In the genomic region with DNA sequence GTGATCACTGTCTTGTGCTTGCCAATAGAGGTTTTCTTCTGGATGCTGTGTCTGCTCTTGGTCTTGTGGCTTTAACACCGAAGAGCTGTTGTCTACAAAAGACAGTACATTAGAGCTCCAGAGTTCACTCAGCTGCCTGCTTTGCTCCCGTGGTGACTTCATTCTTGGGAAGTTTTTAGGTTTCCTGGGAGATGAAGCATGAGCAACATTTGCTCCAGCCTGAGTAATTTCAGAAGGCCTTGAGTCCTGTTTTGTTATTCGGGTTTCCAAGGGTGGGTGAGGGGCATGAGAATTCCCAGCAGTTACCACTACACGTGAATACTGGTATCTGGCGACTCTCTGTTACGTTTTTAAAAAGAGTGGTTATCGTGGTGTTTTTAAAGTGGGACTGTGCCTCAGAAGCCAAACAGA, we compare ENCODE assay signal across 10 cellular contexts.
A peak's percentile ranks its signal among the peaks of the same experiment; 100 is the strongest.
DNase-seq lines count a peak whose midpoint lies in the region; ATAC-seq and TF ChIP-seq lines count a peak whose summit lies in the region.
"Had no signal": no experiment of that assay in that cellular context is flagged by ENCODE, and none has a peak within 500 bp of the region (broad histone marks: within the 10 kb centered on the region; RNA-seq: fewer than 3 reads in every experiment).

No MANE protein-coding gene starts in this region.

- H3K4me3 ChIP-seq in esophagus squamous epithelium (peak overlapping the region in 1 of 4 donors; percentile 30), muscle layer of duodenum (ENCODE audit: low read depth in 1 of 2, low read length in 2 of 2) (no peak overlapping the region), vagina (no peak overlapping the region)

- H3K27ac Mint-ChIP-seq in activated T-cell treated with anti-CD3 and anti-CD28 coated beads, Interleukin-2, amount 50 U/mL, for 72 hours: no peak overlapping the region
- no peak overlapping the region for H3K27ac Mint-ChIP-seq in activated T-cell treated with anti-CD3 and anti-CD28 coated beads, Interleukin-2, amount 50 U/mL, for 24 hours
- H3K27ac Mint-ChIP-seq: B cell had no signal

- H3K27ac ChIP-seq in esophagus squamous epithelium (peak overlapping the region in 3 of 4 donors; percentile 56 to 72 (median 62)), muscle layer of duodenum (ENCODE audit: low read length) (peak overlapping the region; percentile 94), vagina (peak overlapping the region; percentile 20)

- H3K9me3 ChIP-seq in esophagus squamous epithelium (no peaks in the 10 kb centered on the region), muscle layer of duodenum (ENCODE audit: control insufficient read depth in 1 of 2, low read length in 2 of 2) (no peaks in the 10 kb centered on the region), vagina (no peaks in the 10 kb centered on the region)

- H3K4me3 Mint-ChIP-seq in activated T-cell treated with anti-CD3 and anti-CD28 coated beads, Interleukin-2, amount 50 U/mL, for 72 hours: no peak overlapping the region
- no peak overlapping the region for H3K4me3 Mint-ChIP-seq in activated T-cell treated with anti-CD3 and anti-CD28 coated beads, Interleukin-2, amount 50 U/mL, for 24 hours
- H3K4me3 Mint-ChIP-seq: B cell had no signal

- H3K4me1 ChIP-seq in esophagus squamous epithelium (peaks cover 0 to 48% (median 7%) of the 10 kb centered on the region in 3 donors), muscle layer of duodenum (ENCODE audit: control insufficient read depth in 1 of 2, insufficient read depth in 2 of 2, low read length in 2 of 2) (peaks cover 12 to 15% of the 10 kb centered on the region in 2 donors), vagina (peaks cover 31% of the 10 kb centered on the region)

- TF ChIP-seq CTCF in esophagus squamous epithelium (IDR thresholded peaks at IDR 0.05) (no peak), vagina (IDR thresholded peaks at IDR 0.05) (no peak)

- H3K27me3 Mint-ChIP-seq in activated T-cell treated with anti-CD3 and anti-CD28 coated beads, Interleukin-2, amount 50 U/mL, for 72 hours (ENCODE audit: low read depth): peaks cover 45% of the 10 kb centered on the region
- H3K27me3 Mint-ChIP-seq in activated T-cell treated with anti-CD3 and anti-CD28 coated beads, Interleukin-2, amount 50 U/mL, for 24 hours: peaks cover 35% of the 10 kb centered on the region

- H3K27me3 ChIP-seq in esophagus squamous epithelium (no peaks in the 10 kb centered on the region), muscle layer of duodenum (ENCODE audit: low read depth, low read length) (no peaks in the 10 kb centered on the region), vagina (no peaks in the 10 kb centered on the region)

- H3K36me3 ChIP-seq in esophagus squamous epithelium: no peaks in the 10 kb centered on the region
- H3K36me3 ChIP-seq in muscle layer of duodenum (ENCODE audit: control insufficient read depth in 1 of 2, insufficient read depth in 2 of 2, low read length in 2 of 2): no peaks in the 10 kb centered on the region
- H3K36me3 ChIP-seq in vagina: no peaks in the 10 kb centered on the region

- H3K4me1 Mint-ChIP-seq in activated T-cell treated with anti-CD3 and anti-CD28 coated beads, Interleukin-2, amount 50 U/mL, for 72 hours (ENCODE audit: low read depth): no peaks in the 10 kb centered on the region
- no peaks in the 10 kb centered on the region for H3K4me1 Mint-ChIP-seq in activated T-cell treated with anti-CD3 and anti-CD28 coated beads, Interleukin-2, amount 50 U/mL, for 24 hours (ENCODE audit: low read depth)
- H3K4me1 Mint-ChIP-seq: B cell had no signal

- no peak for DNase-seq in activated T-cell treated with anti-CD3 and anti-CD28 coated beads, Interleukin-2, amount 50 U/mL, for 72 hours
- no peak for DNase-seq in activated T-cell treated with anti-CD3 and anti-CD28 coated beads, Interleukin-2, amount 50 U/mL, for 24 hours
- DNase-seq in esophagus squamous epithelium (lab: John Stamatoyannopoulos, UW): no peak
- no peak for DNase-seq in vagina (ENCODE audit: extremely low spot score in 2 of 2)
- DNase-seq in OCI-M2 (lab: John Stamatoyannopoulos, UW; ENCODE audit: unreplicated experiment): no peak
- DNase-seq in T-helper 9 cell: no peak
- no peak for DNase-seq in putamen (ENCODE audit: low spot score)
- DNase-seq: NCI-H1417 treated with DMSO at 0.1 percent for 48 hours had no signal

- no peak for TF ChIP-seq POLR2A in esophagus squamous epithelium (IDR thresholded peaks at IDR 0.05)
- TF ChIP-seq POLR2A in vagina (IDR thresholded peaks at IDR 0.05): no peak

- H3K36me3 Mint-ChIP-seq in activated T-cell treated with anti-CD3 and anti-CD28 coated beads, Interleukin-2, amount 50 U/mL, for 72 hours (ENCODE audit: insufficient read depth in 2 of 2): no peaks in the 10 kb centered on the region
- H3K36me3 Mint-ChIP-seq in activated T-cell treated with anti-CD3 and anti-CD28 coated beads, Interleukin-2, amount 50 U/mL, for 24 hours (ENCODE audit: low read depth): no peaks in the 10 kb centered on the region

- intact Hi-C loops in esophagus squamous epithelium (cut with DNase I) (no loop called here), vagina (cut with DNase I) (no loop called here)

- peak; percentile 32 to 36 for ATAC-seq in activated T-cell treated with anti-CD3 and anti-CD28 coated beads, Interleukin-2, amount 50 U/mL, for 72 hours (replicated peaks in 1 of 2)

- no peaks in the 10 kb centered on the region for H3K9me3 Mint-ChIP-seq in activated T-cell treated with anti-CD3 and anti-CD28 coated beads, Interleukin-2, amount 50 U/mL, for 72 hours
- no peaks in the 10 kb centered on the region for H3K9me3 Mint-ChIP-seq in activated T-cell treated with anti-CD3 and anti-CD28 coated beads, Interleukin-2, amount 50 U/mL, for 24 hours

- WGBS in esophagus squamous epithelium, 2 donors: 40 to 46% methylated on average over 7 of the region's 7 CpGs

Comparison
In these comparisons a context has a peak if more than half of its experiments do, and no peak if none do; other contexts are left out.
1. H3K27ac ChIP-seq: peak in every context shown above with its lines; median percentile 94 in muscle layer of duodenum; 62 in esophagus squamous epithelium; 20 in vagina.